Comparison of ENCODE assay signal across 9 cellular contexts in genomic region chr11:35257287-35257686, GRCh38.
DNase-seq lines count a peak whose midpoint lies in the region; ATAC-seq and TF ChIP-seq lines count a peak whose summit lies in the region.
"Had no signal": no experiment of that assay in that cellular context is flagged by ENCODE, and none has a peak within 500 bp of the region (broad histone marks: within the 10 kb centered on the region; RNA-seq: fewer than 3 reads in every experiment).

No MANE protein-coding gene starts in this region.

- H3K4me1 Mint-ChIP-seq in activated T-helper 17 cell treated with anti-CD3 and anti-CD28 coated beads, Interleukin-2, amount 50 U/mL, for 72 hours: peaks cover 18% of the 10 kb centered on the region

- TF ChIP-seq CTCF in GM13976 (IDR thresholded peaks at IDR 0.05; ENCODE audit: borderline replicate concordance, control extremely low read depth, extremely low read depth, insufficient read depth, missing control alignments): no peak

- no peaks in the 10 kb centered on the region for H3K36me3 Mint-ChIP-seq in activated T-helper 17 cell treated with anti-CD3 and anti-CD28 coated beads, Interleukin-2, amount 50 U/mL, for 72 hours (ENCODE audit: low read depth)

- H3K9me3 Mint-ChIP-seq in activated T-helper 17 cell treated with anti-CD3 and anti-CD28 coated beads, Interleukin-2, amount 50 U/mL, for 72 hours: no peaks in the 10 kb centered on the region

- peak; percentile 69 for DNase-seq in GM13976 (ENCODE audit: low spot score)
- no peak for DNase-seq in kidney glomerular epithelial cell (lab: John Stamatoyannopoulos, UW)
- no peak for DNase-seq in NCI-H69 (lab: John Stamatoyannopoulos, UW)
- no peak for DNase-seq in DMS53 treated with DMSO at 0.1 percent for 48 hours (lab: John Stamatoyannopoulos, UW; ENCODE audit: unreplicated experiment)
- DNase-seq in stimulated activated CD4-positive, alpha-beta T cell treated with anti-CD3 and anti-CD28 coated beads, Interleukin-2, amount 100 ng/mL, for 24 hours: no peak
- DNase-seq: NCI-H1417 had no signal

- in situ Hi-C loops in GM13976 (cut with MboI; ENCODE audit: low sequenced_read_pairs, unreplicated experiment): no loop called here

- no peaks in the 10 kb centered on the region for H3K27me3 Mint-ChIP-seq in activated T-helper 17 cell treated with anti-CD3 and anti-CD28 coated beads, Interleukin-2, amount 50 U/mL, for 72 hours

- ATAC-seq in GM19395 (IDR thresholded peaks at IDR 0.05; ENCODE audit: unreplicated experiment) (peak; percentile 100), HG03045 (IDR thresholded peaks at IDR 0.05; ENCODE audit: unreplicated experiment) (peak; percentile 97)
- ATAC-seq in activated T-helper 17 cell treated with anti-CD3 and anti-CD28 coated beads, Interleukin-2, amount 50 U/mL, for 72 hours (replicated peaks): peak; percentile 90

- no peak overlapping the region for H3K27ac Mint-ChIP-seq in activated T-helper 17 cell treated with anti-CD3 and anti-CD28 coated beads, Interleukin-2, amount 50 U/mL, for 72 hours

- H3K4me3 Mint-ChIP-seq in activated T-helper 17 cell treated with anti-CD3 and anti-CD28 coated beads, Interleukin-2, amount 50 U/mL, for 72 hours: peak overlapping the region; percentile 24
